ENCODE assay signal across 3 cellular contexts in the genomic region with DNA sequence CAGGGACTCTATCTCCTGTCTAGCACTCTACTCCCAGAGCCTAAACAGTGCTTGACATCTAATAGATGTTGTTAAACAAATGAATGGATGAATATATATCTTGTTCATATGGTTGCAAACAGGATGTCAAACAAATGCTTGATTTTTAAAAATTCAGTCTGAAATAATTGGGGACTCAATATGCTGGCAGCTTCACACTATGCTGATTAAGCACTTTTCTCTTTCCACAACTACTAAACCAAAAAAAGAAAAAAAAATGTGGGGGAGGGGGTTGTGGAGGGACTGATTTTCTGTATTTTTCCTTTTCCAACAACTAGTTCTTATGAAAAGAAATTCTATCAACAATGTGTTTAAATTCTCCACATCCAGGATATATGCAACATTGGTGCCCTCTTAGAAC.
TF ChIP-seq lines count a peak whose summit lies in the region.

No MANE protein-coding gene starts in this region.

TF ChIP-seq in HepG2, 621 proteins besides CTCF, POLR2A, EP300 and RAD21:
- TF ChIP-seq ZNF616 (CRISPR knock-in tag; IDR thresholded peaks at IDR 0.05; ENCODE audit: low read depth) = no peak
- peak; percentile 90 to 96 for TF ChIP-seq MAFK (conservative IDR thresholded peaks at IDR 0.05 in 1 of 2, IDR thresholded peaks at IDR 0.05 in 1 of 2; ENCODE audit: low read length in 2 of 2)
- no peak for TF ChIP-seq SCMH1 (CRISPR knock-in tag; IDR thresholded peaks at IDR 0.05; ENCODE audit: borderline replicate concordance)
- no peak for TF ChIP-seq AGO1 (IDR thresholded peaks at IDR 0.05; ENCODE audit: low read depth, low read length, poor library complexity, severe bottlenecking)
- TF ChIP-seq MAFF (IDR thresholded peaks at IDR 0.05; ENCODE audit: low read depth, low read length) = peak; percentile 94
- no peak for TF ChIP-seq ZNF383 (CRISPR knock-in tag; IDR thresholded peaks at IDR 0.05; ENCODE audit: borderline replicate concordance)
- no peak for TF ChIP-seq TRIM22 (IDR thresholded peaks at IDR 0.05)
- no peak for TF ChIP-seq SALL2 (CRISPR knock-in tag; IDR thresholded peaks at IDR 0.05)
- TF ChIP-seq, protein P1, sequence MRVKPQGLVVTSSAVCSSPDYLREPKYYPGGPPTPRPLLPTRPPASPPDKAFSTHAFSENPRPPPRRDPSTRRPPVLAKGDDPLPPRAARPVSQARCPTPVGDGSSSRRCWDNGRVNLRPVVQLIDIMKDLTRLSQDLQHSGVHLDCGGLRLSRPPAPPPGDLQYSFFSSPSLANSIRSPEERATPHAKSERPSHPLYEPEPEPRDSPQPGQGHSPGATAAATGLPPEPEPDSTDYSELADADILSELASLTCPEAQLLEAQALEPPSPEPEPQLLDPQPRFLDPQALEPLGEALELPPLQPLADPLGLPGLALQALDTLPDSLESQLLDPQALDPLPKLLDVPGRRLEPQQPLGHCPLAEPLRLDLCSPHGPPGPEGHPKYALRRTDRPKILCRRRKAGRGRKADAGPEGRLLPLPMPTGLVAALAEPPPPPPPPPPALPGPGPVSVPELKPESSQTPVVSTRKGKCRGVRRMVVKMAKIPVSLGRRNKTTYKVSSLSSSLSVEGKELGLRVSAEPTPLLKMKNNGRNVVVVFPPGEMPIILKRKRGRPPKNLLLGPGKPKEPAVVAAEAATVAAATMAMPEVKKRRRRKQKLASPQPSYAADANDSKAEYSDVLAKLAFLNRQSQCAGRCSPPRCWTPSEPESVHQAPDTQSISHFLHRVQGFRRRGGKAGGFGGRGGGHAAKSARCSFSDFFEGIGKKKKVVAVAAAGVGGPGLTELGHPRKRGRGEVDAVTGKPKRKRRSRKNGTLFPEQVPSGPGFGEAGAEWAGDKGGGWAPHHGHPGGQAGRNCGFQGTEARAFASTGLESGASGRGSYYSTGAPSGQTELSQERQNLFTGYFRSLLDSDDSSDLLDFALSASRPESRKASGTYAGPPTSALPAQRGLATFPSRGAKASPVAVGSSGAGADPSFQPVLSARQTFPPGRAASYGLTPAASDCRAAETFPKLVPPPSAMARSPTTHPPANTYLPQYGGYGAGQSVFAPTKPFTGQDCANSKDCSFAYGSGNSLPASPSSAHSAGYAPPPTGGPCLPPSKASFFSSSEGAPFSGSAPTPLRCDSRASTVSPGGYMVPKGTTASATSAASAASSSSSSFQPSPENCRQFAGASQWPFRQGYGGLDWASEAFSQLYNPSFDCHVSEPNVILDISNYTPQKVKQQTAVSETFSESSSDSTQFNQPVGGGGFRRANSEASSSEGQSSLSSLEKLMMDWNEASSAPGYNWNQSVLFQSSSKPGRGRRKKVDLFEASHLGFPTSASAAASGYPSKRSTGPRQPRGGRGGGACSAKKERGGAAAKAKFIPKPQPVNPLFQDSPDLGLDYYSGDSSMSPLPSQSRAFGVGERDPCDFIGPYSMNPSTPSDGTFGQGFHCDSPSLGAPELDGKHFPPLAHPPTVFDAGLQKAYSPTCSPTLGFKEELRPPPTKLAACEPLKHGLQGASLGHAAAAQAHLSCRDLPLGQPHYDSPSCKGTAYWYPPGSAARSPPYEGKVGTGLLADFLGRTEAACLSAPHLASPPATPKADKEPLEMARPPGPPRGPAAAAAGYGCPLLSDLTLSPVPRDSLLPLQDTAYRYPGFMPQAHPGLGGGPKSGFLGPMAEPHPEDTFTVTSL (CRISPR knock-in tag; IDR thresholded peaks at IDR 0.05; ENCODE audit: borderline replicate concordance) = no peak
- no peak for TF ChIP-seq SP1 (IDR thresholded peaks at IDR 0.05)
- no peak for TF ChIP-seq SP1 (CRISPR knock-in tag; IDR thresholded peaks at IDR 0.05)
- TF ChIP-seq ZNF841 (CRISPR knock-in tag; IDR thresholded peaks at IDR 0.05; ENCODE audit: borderline replicate concordance) = no peak
- TF ChIP-seq KAT8 (CRISPR knock-in tag; IDR thresholded peaks at IDR 0.05) = no peak

TF ChIP-seq in IMR-90, 13 proteins besides CTCF, POLR2A, EP300 and RAD21:
- TF ChIP-seq MAFK (IDR thresholded peaks at IDR 0.05; ENCODE audit: low read depth, low read length) (peak; percentile 92), RFX5 (IDR thresholded peaks at IDR 0.05; ENCODE audit: low read depth, low read length) (no peak)

TF ChIP-seq in H1, 55 proteins besides CTCF, POLR2A, EP300 and RAD21:
- TF ChIP-seq RBBP5 (IDR thresholded peaks at IDR 0.05; ENCODE audit: borderline replicate concordance, low read depth, low read length) = no peak
- no peak for TF ChIP-seq CREB1 (IDR thresholded peaks at IDR 0.05)
- no peak for TF ChIP-seq TAF1 (IDR thresholded peaks at IDR 0.05; ENCODE audit: low read depth, low read length)
- no peak for TF ChIP-seq CTBP2 (IDR thresholded peaks at IDR 0.05; ENCODE audit: borderline replicate concordance, insufficient read depth, insufficient read length, low read length)
- TF ChIP-seq SIRT6 (IDR thresholded peaks at IDR 0.05; ENCODE audit: low read length) = no peak
- TF ChIP-seq MAFK (IDR thresholded peaks at IDR 0.05; ENCODE audit: low read depth, low read length) = peak; percentile 76; the same call in 1 of the 2 replicates
